Comparison of ENCODE assay signal across 14 cellular contexts in the genomic region with DNA sequence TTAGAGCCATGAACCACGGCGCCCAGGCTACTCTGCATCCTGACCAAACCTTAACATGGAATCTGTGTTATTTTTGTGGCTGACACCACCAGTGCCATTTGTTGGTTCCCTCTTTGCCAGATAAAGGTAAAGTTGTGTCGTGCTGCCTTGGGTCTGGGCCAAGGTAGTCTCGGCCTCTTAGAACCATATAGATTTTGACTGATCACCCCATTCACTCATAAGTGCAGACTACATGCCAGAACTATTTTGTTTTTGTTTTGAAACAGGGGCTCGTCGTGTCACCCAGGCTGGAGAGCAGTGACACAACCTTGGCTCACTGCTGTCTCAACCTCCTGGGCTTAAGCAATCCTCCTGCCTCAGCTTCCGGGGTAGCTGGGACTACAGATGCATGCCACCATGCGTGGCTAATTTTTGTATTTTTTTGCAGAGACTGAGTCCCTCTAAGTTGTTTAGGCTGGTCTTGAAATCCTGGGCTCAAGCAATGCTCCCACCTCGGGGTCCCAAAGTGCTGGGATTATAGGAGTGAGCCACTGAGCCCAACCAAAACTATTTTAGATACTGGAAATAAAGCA. TPM values are rescaled to one million over a fixed set of nuclear protein-coding genes. Genes with fewer than 3 reads are reported as not detected.
A peak's percentile ranks its signal among the peaks of the same experiment; 100 is the strongest.
DNase-seq lines count a peak whose midpoint lies in the region; ATAC-seq and TF ChIP-seq lines count a peak whose summit lies in the region.
"Had no signal": no experiment of that assay in that cellular context is flagged by ENCODE, and none has a peak within 500 bp of the region (broad histone marks: within the 10 kb centered on the region; RNA-seq: fewer than 3 reads in every experiment).

No MANE protein-coding gene starts in this region.

- no peaks in the 10 kb centered on the region for H3K9me3 Mint-ChIP-seq in natural killer cell treated with Interleukin-12 subunit alpha and Interleukin-12 subunit beta and Interleukin-15 and Interleukin-18, amount 100 ng/mL, for 72 hours
- no peaks in the 10 kb centered on the region for H3K9me3 Mint-ChIP-seq in natural killer cell
- no peaks in the 10 kb centered on the region for H3K9me3 Mint-ChIP-seq in WTC11
- no peaks in the 10 kb centered on the region for H3K9me3 Mint-ChIP-seq in activated T-helper 2 cell treated with anti-CD3 and anti-CD28 coated beads, Interferon-gamma antibody, Interleukin-2, Interleukin-4, amounts not matched to agents 10 μg/mL and 5 μg/mL and 100 μg/mL, durations not matched to agents 14 hours and 24 hours and 36 hours
- H3K9me3 Mint-ChIP-seq: activated naive CD8-positive, alpha-beta T cell treated with anti-CD3 and anti-CD28 coated beads, Interleukin-2, amount 10 ng/mL, durations not matched to agents 7 days and 5 days had no signal

- H3K36me3 Mint-ChIP-seq in natural killer cell treated with Interleukin-12 subunit alpha and Interleukin-12 subunit beta and Interleukin-15 and Interleukin-18, amount 100 ng/mL, for 72 hours, result no peaks in the 10 kb centered on the region
- H3K36me3 Mint-ChIP-seq in natural killer cell, result no peaks in the 10 kb centered on the region
- no peaks in the 10 kb centered on the region for H3K36me3 Mint-ChIP-seq in WTC11
- H3K36me3 Mint-ChIP-seq in activated T-helper 2 cell treated with anti-CD3 and anti-CD28 coated beads, Interferon-gamma antibody, Interleukin-2, Interleukin-4, amounts not matched to agents 10 μg/mL and 5 μg/mL and 100 μg/mL, durations not matched to agents 14 hours and 24 hours and 36 hours (ENCODE audit: low read depth), result no peaks in the 10 kb centered on the region
- H3K36me3 Mint-ChIP-seq: activated naive CD8-positive, alpha-beta T cell treated with anti-CD3 and anti-CD28 coated beads, Interleukin-2, amount 10 ng/mL, durations not matched to agents 7 days and 5 days had no signal

- H3K27me3 Mint-ChIP-seq in natural killer cell treated with Interleukin-12 subunit alpha and Interleukin-12 subunit beta and Interleukin-15 and Interleukin-18, amount 100 ng/mL, for 72 hours, result peaks cover 20 to 55% of the 10 kb centered on the region in 2 donors
- H3K27me3 Mint-ChIP-seq in natural killer cell (ENCODE audit: low read depth in 2 of 2), result peaks cover 25 to 36% of the 10 kb centered on the region in 2 donors
- no peaks in the 10 kb centered on the region; the same call in none of the 2 replicates for H3K27me3 Mint-ChIP-seq in WTC11 (ENCODE audit: low read depth)
- peaks cover 16% of the 10 kb centered on the region for H3K27me3 Mint-ChIP-seq in activated T-helper 2 cell treated with anti-CD3 and anti-CD28 coated beads, Interferon-gamma antibody, Interleukin-2, Interleukin-4, amounts not matched to agents 10 μg/mL and 5 μg/mL and 100 μg/mL, durations not matched to agents 14 hours and 24 hours and 36 hours (ENCODE audit: low read depth)

- TF ChIP-seq CTCF in natural killer cell (IDR thresholded peaks at IDR 0.05), result no peak
- TF ChIP-seq CTCF in WTC11 (IDR thresholded peaks at IDR 0.05), result no peak
- no peak for TF ChIP-seq CTCF in upper lobe of right lung (IDR thresholded peaks at IDR 0.05)

- no peaks in the 10 kb centered on the region for H3K36me3 ChIP-seq in upper lobe of right lung
- H3K36me3 ChIP-seq: vagina had no signal

- H3K4me3 Mint-ChIP-seq in natural killer cell treated with Interleukin-12 subunit alpha and Interleukin-12 subunit beta and Interleukin-15 and Interleukin-18, amount 100 ng/mL, for 72 hours, result no peak overlapping the region
- H3K4me3 Mint-ChIP-seq in natural killer cell (no peak overlapping the region), WTC11 (no peak overlapping the region)
- no peak overlapping the region for H3K4me3 Mint-ChIP-seq in activated T-helper 2 cell treated with anti-CD3 and anti-CD28 coated beads, Interferon-gamma antibody, Interleukin-2, Interleukin-4, amounts not matched to agents 10 μg/mL and 5 μg/mL and 100 μg/mL, durations not matched to agents 14 hours and 24 hours and 36 hours (ENCODE audit: low read depth)
- H3K4me3 Mint-ChIP-seq: activated naive CD8-positive, alpha-beta T cell treated with anti-CD3 and anti-CD28 coated beads, Interleukin-2, amount 10 ng/mL, durations not matched to agents 7 days and 5 days had no signal

- peak overlapping the region; percentile 6 for H3K27ac ChIP-seq in upper lobe of right lung
- H3K27ac ChIP-seq: A549, vagina had no signal

- CTCF ChIA-PET in WTC11 (lab: Charles Lee) (interaction anchor here (1.3 to 4.6 kb wide), 2 partner anchors 39 to 49 kb away, joined by 6 to 60 read pairs; no protein-coding TSS in a partner anchor), HEK293T (lab: Yijun Ruan, JAX) (no interaction called here)

- no peak overlapping the region for H3K27ac Mint-ChIP-seq in natural killer cell treated with Interleukin-12 subunit alpha and Interleukin-12 subunit beta and Interleukin-15 and Interleukin-18, amount 100 ng/mL, for 72 hours
- H3K27ac Mint-ChIP-seq in natural killer cell (no peak overlapping the region), WTC11 (peak overlapping the region; percentile 37; the same call in 1 of the 2 replicates)
- no peak overlapping the region for H3K27ac Mint-ChIP-seq in activated T-helper 2 cell treated with anti-CD3 and anti-CD28 coated beads, Interferon-gamma antibody, Interleukin-2, Interleukin-4, amounts not matched to agents 10 μg/mL and 5 μg/mL and 100 μg/mL, durations not matched to agents 14 hours and 24 hours and 36 hours
- H3K27ac Mint-ChIP-seq: activated naive CD8-positive, alpha-beta T cell treated with anti-CD3 and anti-CD28 coated beads, Interleukin-2, amount 10 ng/mL, durations not matched to agents 7 days and 5 days had no signal

- H3K4me1 Mint-ChIP-seq in natural killer cell treated with Interleukin-12 subunit alpha and Interleukin-12 subunit beta and Interleukin-15 and Interleukin-18, amount 100 ng/mL, for 72 hours (ENCODE audit: low read depth in 2 of 2), result no peaks in the 10 kb centered on the region
- H3K4me1 Mint-ChIP-seq in natural killer cell (no peaks in the 10 kb centered on the region), WTC11 (peaks cover 27% of the 10 kb centered on the region)
- no peaks in the 10 kb centered on the region for H3K4me1 Mint-ChIP-seq in activated T-helper 2 cell treated with anti-CD3 and anti-CD28 coated beads, Interferon-gamma antibody, Interleukin-2, Interleukin-4, amounts not matched to agents 10 μg/mL and 5 μg/mL and 100 μg/mL, durations not matched to agents 14 hours and 24 hours and 36 hours (ENCODE audit: low read depth)
- H3K4me1 Mint-ChIP-seq: activated naive CD8-positive, alpha-beta T cell treated with anti-CD3 and anti-CD28 coated beads, Interleukin-2, amount 10 ng/mL, durations not matched to agents 7 days and 5 days had no signal

- no peaks in the 10 kb centered on the region for H3K9me3 ChIP-seq in upper lobe of right lung
- H3K9me3 ChIP-seq: A549, vagina had no signal

- intact Hi-C loops in natural killer cell (cut with micrococcal nuclease) (no loop called here), upper lobe of right lung (cut with DNase I) (no loop called here)
- intact Hi-C loops in activated T-helper 2 cell treated with anti-CD3 and anti-CD28 coated beads, Interferon-gamma antibody, Interleukin-2, Interleukin-4, amounts not matched to agents 10 μg/mL and 5 μg/mL and 100 μg/mL, durations not matched to agents 14 hours and 24 hours and 36 hours (cut with micrococcal nuclease), result no loop called here

- peaks cover 2% of the 10 kb centered on the region for H3K4me1 ChIP-seq in upper lobe of right lung
- H3K4me1 ChIP-seq: vagina had no signal

- no peak overlapping the region for H3K4me3 ChIP-seq in upper lobe of right lung
- H3K4me3 ChIP-seq: A549, vagina had no signal

- POLR2A ChIA-PET in WTC11 (lab: Charles Lee), result no interaction called here
- POLR2A ChIA-PET in HEK293T (lab: Yijun Ruan, JAX), result no interaction called here

- peaks cover 7% of the 10 kb centered on the region for H3K27me3 ChIP-seq in upper lobe of right lung
- H3K27me3 ChIP-seq: vagina had no signal

- peak; percentile 44 for DNase-seq in natural killer cell treated with Interleukin-12 subunit alpha and Interleukin-12 subunit beta and Interleukin-15 and Interleukin-18, amount 100 ng/mL, for 72 hours (ENCODE audit: low spot score)
- DNase-seq in natural killer cell (no peak), WTC11 (ENCODE audit: low spot score) (no peak), iris pigment epithelial cell (ENCODE audit: low read depth) (peak; percentile 49), upper lobe of right lung (no peak), Kasumi-1 (lab: John Stamatoyannopoulos, UW) (no peak), HEK293T (ENCODE audit: extremely low spot score) (no peak)
- no peak for DNase-seq in activated T-helper 2 cell treated with anti-CD3 and anti-CD28 coated beads, Interferon-gamma antibody, Interleukin-2, Interleukin-4, amounts not matched to agents 10 μg/mL and 5 μg/mL and 100 μg/mL, durations not matched to agents 14 hours and 24 hours and 36 hours (ENCODE audit: low spot score)
- DNase-seq: activated naive CD8-positive, alpha-beta T cell treated with anti-CD3 and anti-CD28 coated beads, Interleukin-2, amount 10 ng/mL, durations not matched to agents 7 days and 5 days; DMS53; H7; NCI-H2081 had no signal

- no peak for ATAC-seq in natural killer cell treated with Interleukin-12 subunit alpha and Interleukin-12 subunit beta and Interleukin-15 and Interleukin-18, amount 100 ng/mL, for 72 hours
- ATAC-seq in natural killer cell (no peak), WTC11 (no peak), upper lobe of right lung (peak; percentile 50)
- ATAC-seq: A549 had no signal

TF ChIP-seq in WTC11, 78 proteins besides CTCF, POLR2A, EP300 and RAD21:
- no peak for TF ChIP-seq ZNF423 (CRISPR knock-in tag; IDR thresholded peaks at IDR 0.05)
- peak; percentile 53 for TF ChIP-seq GABPB1 (CRISPR knock-in tag; IDR thresholded peaks at IDR 0.05)

TF ChIP-seq in HEK293T, 16 proteins besides CTCF, POLR2A, EP300 and RAD21 (continues in another document):
- TF ChIP-seq FOXA1 (IDR thresholded peaks at IDR 0.05) (no peak), SUZ12 (IDR thresholded peaks at IDR 0.05) (no peak), CTBP1 (IDR thresholded peaks at IDR 0.05; ENCODE audit: borderline replicate concordance) (no peak), LEF1 (IDR thresholded peaks at IDR 0.05; ENCODE audit: borderline replicate concordance) (no peak)

RNA-seq across cellular contexts. Expression of a gene that starts 19.2 kb away (rescaled TPM):
- total RNA-seq in natural killer cell treated with Interleukin-12 subunit alpha and Interleukin-12 subunit beta and Interleukin-15 and Interleukin-18, amount 100 ng/mL, for 72 hours, result not detected
- under 1 TPM in 1 of 3 donors, not detected in 2; 0.45 TPM for total RNA-seq in natural killer cell
- total RNA-seq in WTC11 (2021), result 5.4 to 6.5 TPM (median 6.0 TPM) in 3 replicates
- total RNA-seq in upper lobe of right lung, result 6.8 TPM
- total RNA-seq in activated T-helper 2 cell treated with anti-CD3 and anti-CD28 coated beads, Interferon-gamma antibody, Interleukin-2, Interleukin-4, amounts not matched to agents 10 μg/mL and 5 μg/mL and 100 μg/mL, durations not matched to agents 14 hours and 24 hours and 36 hours, result not detected in 2 replicates
- total RNA-seq: activated naive CD8-positive, alpha-beta T cell treated with anti-CD3 and anti-CD28 coated beads, Interleukin-2, amount 10 ng/mL, durations not matched to agents 7 days and 5 days had no signal

RNA-seq across cellular contexts. Expression of a gene that starts 20.8 kb away (rescaled TPM):
- total RNA-seq in natural killer cell treated with Interleukin-12 subunit alpha and Interleukin-12 subunit beta and Interleukin-15 and Interleukin-18, amount 100 ng/mL, for 72 hours, result 1 to 10 TPM; 3.8 to 4.1 TPM
- total RNA-seq in natural killer cell, result 1 to 10 TPM; 1.5 to 5.0 (median 4.1) TPM
- total RNA-seq in WTC11 (2021), result 29.6 to 38.0 TPM (median 37.5 TPM) in 3 replicates
- total RNA-seq in upper lobe of right lung, result 43.2 TPM
- total RNA-seq in activated T-helper 2 cell treated with anti-CD3 and anti-CD28 coated beads, Interferon-gamma antibody, Interleukin-2, Interleukin-4, amounts not matched to agents 10 μg/mL and 5 μg/mL and 100 μg/mL, durations not matched to agents 14 hours and 24 hours and 36 hours, result 4.7 and 5.7 TPM in 2 replicates

Comparison
In these comparisons a context has a peak if more than half of its experiments do, and no peak if none do; other contexts are left out.
1. DNase-seq: peak in natural killer cell treated with Interleukin-12 subunit alpha and Interleukin-12 subunit beta and Interleukin-15 and Interleukin-18, amount 100 ng/mL, for 72 hours (single experiment) and iris pigment epithelial cell (single experiment); none in natural killer cell (single experiment), WTC11 (single experiment), upper lobe of right lung (single experiment), Kasumi-1 (0 of 2), activated T-helper 2 cell treated with anti-CD3 and anti-CD28 coated beads, Interferon-gamma antibody, Interleukin-2, Interleukin-4, amounts not matched to agents 10 μg/mL and 5 μg/mL and 100 μg/mL, durations not matched to agents 14 hours and 24 hours and 36 hours (single experiment) and HEK293T (single experiment).